Comparison of ENCODE assay signal across 3 cellular contexts in genomic region chr16:25265968-25266367, GRCh38.
TF ChIP-seq lines count a peak whose summit lies in the region.

No MANE protein-coding gene starts in this region.

TF ChIP-seq in A549, 52 proteins besides CTCF, POLR2A, EP300 and RAD21:
- TF ChIP-seq GATA3 (IDR thresholded peaks at IDR 0.05; ENCODE audit: borderline replicate concordance), result no peak
- TF ChIP-seq USF2 (IDR thresholded peaks at IDR 0.05), result peak; percentile 75

TF ChIP-seq in HCT116, 20 proteins besides CTCF, POLR2A, EP300 and RAD21:
- TF ChIP-seq EZH2phosphoT487 (IDR thresholded peaks at IDR 0.05; ENCODE audit: borderline replicate concordance) (no peak), ATF3 (IDR thresholded peaks at IDR 0.05) (no peak), TCF7L2 (IDR thresholded peaks at IDR 0.05; ENCODE audit: borderline replicate concordance, extremely low read depth, insufficient read depth, insufficient read length) (no peak), EGR1 (IDR thresholded peaks at IDR 0.05; ENCODE audit: low read depth) (no peak), ZBTB33 (IDR thresholded peaks at IDR 0.05; ENCODE audit: extremely low read depth, insufficient replicate concordance, low read length) (no peak), CEBPB (IDR thresholded peaks at IDR 0.05; ENCODE audit: low read depth) (no peak), REST (IDR thresholded peaks at IDR 0.05; ENCODE audit: low read depth) (no peak), POLR2AphosphoS5 (IDR thresholded peaks at IDR 0.05; ENCODE audit: low read depth, low read length) (no peak), CBX3 (IDR thresholded peaks at IDR 0.05; ENCODE audit: low read depth) (no peak), SIN3A (IDR thresholded peaks at IDR 0.05; ENCODE audit: low read depth) (no peak)

TF ChIP-seq in K562, 482 proteins besides CTCF, POLR2A, EP300 and RAD21:
- TF ChIP-seq ZNF507 (tag; conservative IDR thresholded peaks at IDR 0.05) (no peak), FOS (IDR thresholded peaks at IDR 0.05; ENCODE audit: extremely low read depth, insufficient read length) (peak; percentile 13), CBFA2T2 (conservative IDR thresholded peaks at IDR 0.05) (0 out of 2 replicates have a peak, but pooled peaks have one; percentile 7), USF2 (CRISPR knock-in tag; IDR thresholded peaks at IDR 0.05) (peak; percentile 84), USF1 (CRISPR knock-in tag; IDR thresholded peaks at IDR 0.05) (peak; percentile 70), CHD4 (IDR thresholded peaks at IDR 0.05; ENCODE audit: insufficient read depth, insufficient replicate concordance, low read depth, low read length, poor library complexity, severe bottlenecking) (no peak), HDAC8 (tag; IDR thresholded peaks at IDR 0.05) (no peak), RAD51 (IDR thresholded peaks at IDR 0.05; ENCODE audit: borderline replicate concordance, low read depth) (peak; percentile 76; the same call in 1 of the 2 replicates), NFYB (IDR thresholded peaks at IDR 0.05; ENCODE audit: extremely low read depth, insufficient read length) (peak; percentile 58), XRCC4 (IDR thresholded peaks at IDR 0.05; ENCODE audit: extremely low read depth, insufficient read depth, insufficient read length) (no peak)
